ENCODE assay signal across 9 cellular contexts in the genomic region with DNA sequence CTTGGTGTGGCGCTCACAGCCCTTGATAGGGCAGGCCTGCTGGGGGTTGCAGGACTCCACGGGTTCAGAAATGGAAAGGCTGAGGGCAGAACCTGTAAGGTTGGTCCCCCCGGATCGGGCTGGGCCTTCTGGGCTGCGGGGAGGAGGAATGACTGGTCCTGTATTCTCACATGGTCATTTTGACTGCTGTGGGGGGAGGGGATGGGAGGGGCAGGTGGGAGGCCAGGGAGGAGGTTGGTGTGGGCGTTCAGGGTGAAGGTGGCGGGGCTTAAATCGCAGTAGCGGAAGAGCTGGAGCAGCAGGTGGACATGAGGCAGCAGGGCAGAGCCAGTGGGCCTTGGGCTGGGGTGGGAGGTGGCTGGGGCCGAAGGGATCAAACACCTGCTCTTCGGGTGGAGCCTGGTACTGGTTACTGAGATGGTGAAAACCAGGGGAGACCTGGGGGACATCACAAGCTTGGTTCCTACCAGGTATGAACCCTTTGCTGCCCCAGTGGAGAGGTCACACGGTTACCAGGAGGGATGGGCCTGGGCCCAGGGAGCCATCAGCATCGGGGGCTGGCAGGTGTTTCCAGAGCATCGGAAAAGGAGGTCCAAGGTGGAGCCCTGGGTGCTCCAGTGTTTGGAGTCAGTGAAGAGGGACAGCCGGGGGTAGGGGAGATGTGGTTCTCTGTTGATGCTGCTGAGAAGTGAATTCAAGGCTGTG. TPM values are rescaled to one million over a fixed set of nuclear protein-coding genes. Genes with fewer than 3 reads are reported as not detected.
DNase-seq lines count a peak whose midpoint lies in the region; ATAC-seq and TF ChIP-seq lines count a peak whose summit lies in the region.
"Had no signal": no experiment of that assay in that cellular context is flagged by ENCODE, and none has a peak within 500 bp of the region (broad histone marks: within the 10 kb centered on the region; RNA-seq: fewer than 3 reads in every experiment).

No MANE protein-coding gene starts in this region.

- H3K9ac ChIP-seq in mammary epithelial cell (ENCODE audit: insufficient read depth, low read length): peak overlapping the region; percentile 89

- H2AFZ ChIP-seq in mammary epithelial cell (ENCODE audit: low read depth, low read length): no peak overlapping the region

- in situ Hi-C loops in mammary epithelial cell (cut with MboI; ENCODE audit: low sequenced_read_pairs in 2 of 2): no loop called here

- peak overlapping the region; percentile 82 for H3K4me3 Mint-ChIP-seq in CD4-positive, alpha-beta T cell
- peak overlapping the region; percentile 89 for H3K4me3 Mint-ChIP-seq in natural killer cell

- H3K4me1 Mint-ChIP-seq in CD4-positive, alpha-beta T cell (ENCODE audit: low read depth): peaks cover 24% of the 10 kb centered on the region
- H3K4me1 Mint-ChIP-seq in natural killer cell: peaks cover 16 to 34% of the 10 kb centered on the region in 2 donors

- H3K9me3 ChIP-seq in CD4-positive, alpha-beta T cell (ENCODE audit: control insufficient read depth, low read length): no peaks in the 10 kb centered on the region
- no peaks in the 10 kb centered on the region for H3K9me3 ChIP-seq in MG63
- H3K9me3 ChIP-seq in mammary epithelial cell (replicated peaks; ENCODE audit: insufficient read depth, low read length): no peaks in the 10 kb centered on the region

- no peak overlapping the region for H3K27ac ChIP-seq in CD4-positive, alpha-beta T cell (ENCODE audit: low read depth, low read length)
- H3K27ac ChIP-seq in mammary epithelial cell (ENCODE audit: insufficient read depth, low read depth, low read length): no peak overlapping the region

- POLR2A ChIA-PET in CD4-positive, alpha-beta T cell (lab: Charles Lee): no interaction called here

- BruUV-seq in mammary epithelial cell (replicated peaks; lab: Mats Ljungman, UMichigan): no TSS peak

- H3K4me2 ChIP-seq in mammary epithelial cell (ENCODE audit: insufficient read depth, low read depth, low read length): peak overlapping the region; percentile 100

- intact Hi-C loops in CD4-positive, alpha-beta T cell (cut with DNase I, micrococcal nuclease): loop anchor here in 1 of 2 experiments (5.0 to 10.0 kb wide), 3 partner anchors 460 to 1338 kb away; partner anchors contain the start of genes RNU6ATAC, RXRA and UBAC1
- intact Hi-C loops in mammary epithelial cell (cut with micrococcal nuclease): no loop called here
- intact Hi-C loops in natural killer cell (cut with micrococcal nuclease): no loop called here

- TF ChIP-seq CTCF in CD4-positive, alpha-beta T cell (IDR thresholded peaks at IDR 0.05): no peak
- no peak for TF ChIP-seq CTCF in mammary epithelial cell (conservative IDR thresholded peaks at IDR 0.05 in 1 of 2, IDR thresholded peaks at IDR 0.05 in 1 of 2; ENCODE audit: extremely low read depth in 1 of 2, insufficient read depth in 1 of 2, low read depth in 1 of 2, low read length in 2 of 2)
- TF ChIP-seq CTCF in natural killer cell (IDR thresholded peaks at IDR 0.05): no peak
- no peak for TF ChIP-seq CTCF in omental fat pad (IDR thresholded peaks at IDR 0.05)

- H3K79me2 ChIP-seq in mammary epithelial cell (ENCODE audit: insufficient read depth, low read length): peaks cover 32% of the 10 kb centered on the region

- H3K36me3 Mint-ChIP-seq in CD4-positive, alpha-beta T cell (ENCODE audit: low read depth): peaks cover 41% of the 10 kb centered on the region
- H3K36me3 Mint-ChIP-seq in natural killer cell: no peaks in the 10 kb centered on the region

- no peaks in the 10 kb centered on the region for H3K9me3 Mint-ChIP-seq in CD4-positive, alpha-beta T cell
- no peaks in the 10 kb centered on the region for H3K9me3 Mint-ChIP-seq in natural killer cell

- H3K4me1 ChIP-seq in mammary epithelial cell (ENCODE audit: insufficient read depth, low read length): peaks cover 21% of the 10 kb centered on the region

- 94% methylated on average over 9 of the region's 15 CpGs for WGBS in mammary epithelial cell (ENCODE audit: low coverage, missing lambda C conversion rate)

- no peak overlapping the region for H3K27ac Mint-ChIP-seq in CD4-positive, alpha-beta T cell
- peak overlapping the region in 1 of 2 donors; percentile 50 for H3K27ac Mint-ChIP-seq in natural killer cell

- no peak for DNase-seq in CD4-positive, alpha-beta T cell
- DNase-seq in MG63 (no peak), mammary epithelial cell (no peak), natural killer cell (no peak), omental fat pad (ENCODE audit: low spot score) (no peak), SW 1271 (lab: John Stamatoyannopoulos, UW) (no peak)
- DNase-seq: EL had no signal

- CTCF ChIA-PET in CD4-positive, alpha-beta T cell (lab: Charles Lee): no interaction called here
- CTCF ChIA-PET in mammary epithelial cell (lab: Charles Lee; ENCODE audit: low non-redundant PET): no interaction called here

- peak overlapping the region; percentile 84 for H3K4me3 ChIP-seq in MG63
- peak overlapping the region in 1 of 3 experiments; percentile 93 for H3K4me3 ChIP-seq in mammary epithelial cell (replicated peaks in 1 of 3; ENCODE audit: insufficient read depth in 1 of 3, low read depth in 2 of 3, low read length in 3 of 3)

- dilution Hi-C loops in mammary epithelial cell (cut with HindIII; ENCODE audit: low sequenced_read_pairs): no loop called here

- no peaks in the 10 kb centered on the region for H4K20me1 ChIP-seq in mammary epithelial cell (ENCODE audit: insufficient read depth, low read length)

- H3K27me3 Mint-ChIP-seq in CD4-positive, alpha-beta T cell: no peaks in the 10 kb centered on the region
- H3K27me3 Mint-ChIP-seq in natural killer cell (ENCODE audit: low read depth in 2 of 2): no peaks in the 10 kb centered on the region

- ATAC-seq in CD4-positive, alpha-beta T cell (ENCODE audit: poor library complexity): no peak
- no peak for ATAC-seq in natural killer cell
- no peak for ATAC-seq in omental fat pad (ENCODE audit: low FRiP score)
- ATAC-seq in GM21423 (IDR thresholded peaks at IDR 0.05; ENCODE audit: unreplicated experiment): no peak
- ATAC-seq in GM18870 (IDR thresholded peaks at IDR 0.05; ENCODE audit: unreplicated experiment): no peak

- H3K27me3 ChIP-seq in CD4-positive, alpha-beta T cell (ENCODE audit: control insufficient read depth, insufficient read depth, low read length): no peaks in the 10 kb centered on the region
- no peaks in the 10 kb centered on the region for H3K27me3 ChIP-seq in MG63
- no peaks in the 10 kb centered on the region for H3K27me3 ChIP-seq in mammary epithelial cell (ENCODE audit: insufficient read depth, low read length)

- H3K36me3 ChIP-seq in MG63 (peaks cover 34% of the 10 kb centered on the region), mammary epithelial cell (ENCODE audit: insufficient read depth, low read length) (peaks cover 15% of the 10 kb centered on the region)

RNA-seq across cellular contexts. Expression of gene MRPS2, which starts 1.8 kb away (rescaled TPM):
- total RNA-seq in CD4-positive, alpha-beta T cell: 10 to 100 TPM; 20.8 to 23.2 TPM
- total RNA-seq in MG63 (2014; rRNA removed; shearing (Covaris generic); ENCODE audit: low replicate concordance): 20.7 and 24.1 TPM in 2 replicates
- 10 to 100 TPM; 21.5 to 46.2 TPM for total RNA-seq in mammary epithelial cell
- 193 TPM for polyA plus RNA-seq in mammary epithelial cell
- polyA minus RNA-seq in mammary epithelial cell: 125 TPM
- 10 to 100 TPM; 15.6 to 26.7 (median 24.7) TPM for total RNA-seq in natural killer cell
- 10 to 100 TPM; 23.5 to 46.8 (median 34.9) TPM for total RNA-seq in omental fat pad

RNA-seq across cellular contexts. Expression of gene LCN1, which starts 18.9 kb away (rescaled TPM):
- total RNA-seq in CD4-positive, alpha-beta T cell: not detected
- not detected in 2 replicates for total RNA-seq in MG63 (2014; rRNA removed; shearing (Covaris generic); ENCODE audit: low replicate concordance)
- total RNA-seq in mammary epithelial cell (not detected), natural killer cell (not detected), omental fat pad (not detected)
- polyA plus RNA-seq in mammary epithelial cell: not detected
- not detected for polyA minus RNA-seq in mammary epithelial cell

RNA-seq across cellular contexts. Expression of gene PPP1R26, which starts 22.7 kb away (rescaled TPM):
- under 1 TPM; 0.27 to 0.47 TPM for total RNA-seq in CD4-positive, alpha-beta T cell
- 19.8 and 20.3 TPM in 2 replicates for total RNA-seq in MG63 (2014; rRNA removed; shearing (Covaris generic); ENCODE audit: low replicate concordance)
- 10 to 100 TPM; 13.2 to 17.2 TPM for total RNA-seq in mammary epithelial cell
- polyA plus RNA-seq in mammary epithelial cell: 4.8 TPM
- 12.7 TPM for polyA minus RNA-seq in mammary epithelial cell
- 1 to 10 TPM; 3.2 to 5.3 (median 3.6) TPM for total RNA-seq in natural killer cell
- total RNA-seq in omental fat pad: 10 to 100 TPM in 3 of 4 donors, 1 to 10 TPM in 1; 7.3 to 11.3 (median 10.9) TPM

RNA-seq across cellular contexts. Expression of gene OBP2A, which starts 43.6 kb away (rescaled TPM):
- not detected for total RNA-seq in CD4-positive, alpha-beta T cell
- not detected in 2 replicates for total RNA-seq in MG63 (2014; rRNA removed; shearing (Covaris generic); ENCODE audit: low replicate concordance)
- total RNA-seq in mammary epithelial cell (not detected), natural killer cell (not detected), omental fat pad (not detected)
- polyA plus RNA-seq in mammary epithelial cell: not detected
- not detected for polyA minus RNA-seq in mammary epithelial cell

RNA-seq across cellular contexts. Expression of gene PAEP, which starts 59.2 kb away (rescaled TPM):
- total RNA-seq in CD4-positive, alpha-beta T cell: not detected
- total RNA-seq in MG63 (2014; rRNA removed; shearing (Covaris generic); ENCODE audit: low replicate concordance): not detected in 2 replicates
- total RNA-seq in mammary epithelial cell: not detected
- polyA plus RNA-seq in mammary epithelial cell: not detected
- polyA minus RNA-seq in mammary epithelial cell: not detected
- not detected for total RNA-seq in natural killer cell
- not detected for total RNA-seq in omental fat pad
